Comparison of ENCODE assay signal across 8 cellular contexts in the genomic region with DNA sequence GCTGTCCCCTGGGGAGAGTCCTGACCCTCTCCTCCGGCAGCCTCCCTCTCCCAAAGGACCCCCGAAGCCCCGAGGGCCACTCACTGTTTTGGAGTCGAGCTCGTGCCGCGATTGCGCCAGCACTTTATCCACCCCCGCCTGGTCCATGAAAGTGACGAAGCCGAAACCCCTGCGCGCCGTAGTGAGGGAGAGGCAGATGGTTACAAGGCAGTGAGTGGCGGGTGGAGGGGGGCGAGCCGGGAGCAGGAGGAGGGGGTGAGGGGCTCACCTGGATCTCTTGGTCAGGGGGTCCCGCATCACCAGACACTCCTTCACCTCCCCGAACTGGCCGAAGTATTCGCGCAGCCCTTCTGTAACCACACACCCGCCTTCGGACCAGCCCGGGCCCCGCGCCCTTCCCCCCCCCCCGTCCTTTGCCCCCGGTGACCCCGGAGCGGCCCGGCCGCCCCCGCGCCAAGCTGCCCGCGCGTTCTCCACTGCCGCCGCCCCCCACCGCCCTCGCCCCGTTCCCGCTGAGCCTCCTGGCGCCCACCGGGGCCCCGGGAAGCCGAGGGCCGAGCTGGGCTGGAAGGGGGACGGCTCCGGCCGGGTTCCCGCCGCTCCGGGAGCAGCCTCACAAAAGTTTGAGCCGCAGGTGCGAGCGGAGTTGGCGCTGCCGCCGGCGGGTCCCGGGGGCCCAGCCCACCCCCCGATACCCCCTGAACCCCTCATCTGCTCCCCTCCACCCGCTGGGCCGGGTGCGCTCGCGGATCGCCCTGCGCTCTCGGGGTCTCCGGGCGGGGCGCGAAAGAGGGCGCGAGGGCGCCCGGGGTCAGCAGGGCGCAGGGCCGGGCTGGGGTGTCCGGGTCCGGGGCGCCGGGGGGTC. TPM values are rescaled to one million over a fixed set of nuclear protein-coding genes. Genes with fewer than 3 reads are reported as not detected.
DNase-seq lines count a peak whose midpoint lies in the region; ATAC-seq, FAIRE-seq and TF ChIP-seq lines count a peak whose summit lies in the region.

No MANE protein-coding gene starts in this region.

- no peak overlapping the region for H2AFZ ChIP-seq in GM12878 (ENCODE audit: control insufficient read depth, low read depth, low read length)
- H2AFZ ChIP-seq in OCI-LY7 (ENCODE audit: low read length) = no peak overlapping the region

- H3K9me2 ChIP-seq in OCI-LY7 (ENCODE audit: insufficient read depth, low read length) = no peaks in the 10 kb centered on the region

- WGBS in GM12878 (ENCODE audit: insufficient coverage, insufficient replicate concordance, low lambda C conversion rate, missing lambda C conversion rate) = 16% methylated on average over 22 of the region's 86 CpGs
- WGBS in mesodermal cell (ENCODE audit: insufficient coverage in 2 of 2), 2 experiments = 1% methylated on average over 38 to 60 of the region's 86 CpGs

- TF ChIP-seq RAD21 in GM12878 (IDR thresholded peaks at IDR 0.05; ENCODE audit: insufficient read depth, low read depth, low read length) = no peak

- H3K27ac ChIP-seq in GM12878 (ENCODE audit: control insufficient read depth, insufficient read depth) (no peak overlapping the region), mesodermal cell (ENCODE audit: low read depth, low read length, severe bottlenecking) (peak overlapping the region; percentile 10), stomach smooth muscle (ENCODE audit: low read length) (no peak overlapping the region), OCI-LY7 (ENCODE audit: low read depth, low read length, poor library complexity, severe bottlenecking) (no peak overlapping the region)

- ATAC-seq in GM12878 (no peak), GM21447 (IDR thresholded peaks at IDR 0.05; ENCODE audit: unreplicated experiment) (no peak)

- H3K4me2 ChIP-seq in GM12878 (ENCODE audit: control insufficient read depth, insufficient read depth) (no peak overlapping the region), OCI-LY7 (ENCODE audit: low read length) (no peak overlapping the region)

- intact Hi-C loops in GM12878 (cut with micrococcal nuclease; ENCODE audit: unreplicated experiment) (loop anchor here (2.0 kb wide), 1 partner anchor 19 kb away; no protein-coding TSS in a partner anchor), OCI-LY7 (cut with micrococcal nuclease; ENCODE audit: unreplicated experiment) (no loop called here)

- in situ Hi-C loops in GM12878 (cut with MboI) = no loop called here

- FAIRE-seq in GM12878 (lab: Jason Lieb, UNC) = no peak

- CTCF ChIA-PET in GM12878 (lab: Yijun Ruan, JAX) = interaction anchor here (0.6 to 1.5 kb wide), 4 partner anchors 11 to 670 kb away, joined by 4 to 5 read pairs (median 4); no protein-coding TSS in a partner anchor
- CTCF ChIA-PET in OCI-LY7 (lab: Charles Lee; ENCODE audit: unreplicated experiment) = interaction anchor here (1.3 kb wide), 1 partner anchor 8 kb away, joined by 3 read pairs; no protein-coding TSS in a partner anchor

- H3K4me1 ChIP-seq in GM12878 (ENCODE audit: control insufficient read depth, insufficient read depth, low read length) (no peaks in the 10 kb centered on the region), mesodermal cell (ENCODE audit: control insufficient read depth, insufficient read depth, low read length, poor library complexity, severe bottlenecking) (peaks cover 17% of the 10 kb centered on the region), stomach smooth muscle (ENCODE audit: control insufficient read depth, insufficient read depth, low read length) (peaks cover 21% of the 10 kb centered on the region), OCI-LY7 (ENCODE audit: insufficient read depth, low read length, poor library complexity, severe bottlenecking) (no peaks in the 10 kb centered on the region)

- H3K36me3 ChIP-seq in GM12878 (ENCODE audit: control insufficient read depth in 2 of 2, insufficient read depth in 2 of 2, low read length in 1 of 2) = no peaks in the 10 kb centered on the region
- H3K36me3 ChIP-seq in mesodermal cell (ENCODE audit: control insufficient read depth, insufficient read depth, low read length) = peaks cover 27% of the 10 kb centered on the region
- H3K36me3 ChIP-seq in stomach smooth muscle (ENCODE audit: control insufficient read depth in 2 of 2, insufficient read depth in 2 of 2, low read length in 2 of 2) = peaks cover 0 to 2% of the 10 kb centered on the region in 2 donors
- no peaks in the 10 kb centered on the region for H3K36me3 ChIP-seq in OCI-LY7 (ENCODE audit: insufficient read depth, low read length)

- DNase-seq in NCI-H1417 (lab: John Stamatoyannopoulos, UW) (peak in 2 of 3 experiments; percentile 63 to 65), NCI-H1417 treated with DMSO at 0.1 percent for 48 hours (lab: John Stamatoyannopoulos, UW) (no peak), GM12878 (ENCODE audit: low read depth, low spot score) (no peak), OCI-LY7 (ENCODE audit: low spot score) (no peak), Kasumi-1 (lab: John Stamatoyannopoulos, UW) (no peak)

- SMC1A ChIA-PET in GM12878 (lab: Charles Lee; ENCODE audit: uncharacterized antibody, unreplicated experiment) = interaction anchor here (1.0 kb wide), 1 partner anchor 14 kb away, joined by 3 read pairs; no protein-coding TSS in a partner anchor

- no peak overlapping the region for H3K9ac ChIP-seq in GM12878 (ENCODE audit: control insufficient read depth, insufficient read depth, low read length)
- H3K9ac ChIP-seq in stomach smooth muscle (ENCODE audit: low read length in 2 of 2) = peak overlapping the region in 1 of 2 donors; percentile 28

- H3K4me3 ChIP-seq in GM12878 (no peak overlapping the region), mesodermal cell (ENCODE audit: extremely low read depth, insufficient read depth, low read length, poor library complexity, severe bottlenecking) (peak overlapping the region; percentile 77), stomach smooth muscle (ENCODE audit: low read length in 2 of 2) (peak overlapping the region; percentile 35 to 64), OCI-LY7 (ENCODE audit: low read depth, low read length, poor library complexity, severe bottlenecking) (no peak overlapping the region)

- H4K20me1 ChIP-seq in GM12878 (ENCODE audit: control insufficient read depth, insufficient read depth) (no peaks in the 10 kb centered on the region), OCI-LY7 (ENCODE audit: insufficient read depth, low read length) (no peaks in the 10 kb centered on the region)

- H3K27me3 ChIP-seq in GM12878 (replicated peaks in 1 of 2; ENCODE audit: control insufficient read depth in 2 of 2, insufficient read depth in 2 of 2, low read length in 1 of 2) (peaks cover 10 to 15% of the 10 kb centered on the region in 2 experiments), stomach smooth muscle (ENCODE audit: control insufficient read depth in 1 of 2, insufficient read depth in 2 of 2, low read length in 2 of 2) (peaks cover 22 to 37% of the 10 kb centered on the region in 2 donors)

- POLR2A ChIA-PET in GM12878 (lab: Charles Lee) = no interaction called here
- POLR2A ChIA-PET in OCI-LY7 (lab: Charles Lee) = no interaction called here

- BruUV-seq in GM12878 (replicated peaks; lab: Mats Ljungman, UMichigan) = no TSS peak
- BruUV-seq in OCI-LY7 (replicated peaks; lab: Mats Ljungman, UMichigan) = no TSS peak

- TF ChIP-seq CTCF in GM12878 (IDR thresholded peaks at IDR 0.05 in 2 of 3, conservative IDR thresholded peaks at IDR 0.05 in 1 of 3; ENCODE audit: control insufficient read depth in 2 of 3, extremely low read depth in 1 of 3, insufficient read depth in 1 of 3, low read depth in 3 of 3, low read length in 3 of 3) (no peak), OCI-LY7 (conservative IDR thresholded peaks at IDR 0.05; ENCODE audit: low read length) (no peak)

- H3K79me2 ChIP-seq in GM12878 (ENCODE audit: control insufficient read depth, insufficient read depth, low read length) (no peaks in the 10 kb centered on the region), OCI-LY7 (ENCODE audit: insufficient read depth, low read depth, low read length) (no peaks in the 10 kb centered on the region)

- RAD21 ChIA-PET in GM12878 (lab: Charles Lee; ENCODE audit: unreplicated experiment) = no interaction called here

- no peak for TF ChIP-seq EP300 in GM12878 (IDR thresholded peaks at IDR 0.05; ENCODE audit: borderline replicate concordance in 1 of 2, control insufficient read depth in 1 of 2, low read depth in 2 of 2, low read length in 2 of 2)

- H3K9me3 ChIP-seq in GM12878 (replicated peaks; ENCODE audit: control insufficient read depth, insufficient read depth, low read length) = no peaks in the 10 kb centered on the region
- no peaks in the 10 kb centered on the region for H3K9me3 ChIP-seq in mesodermal cell (ENCODE audit: control insufficient read depth, low read length)
- no peaks in the 10 kb centered on the region for H3K9me3 ChIP-seq in stomach smooth muscle (ENCODE audit: control insufficient read depth in 2 of 2, low read length in 2 of 2)
- no peaks in the 10 kb centered on the region for H3K9me3 ChIP-seq in OCI-LY7 (ENCODE audit: low read length)

- TF ChIP-seq POLR2A in GM12878 (IDR thresholded peaks at IDR 0.05; ENCODE audit: low read depth, low read length) = no peak

RNA-seq across cellular contexts. Expression of a gene that starts 0.8 kb away (rescaled TPM):
- total RNA-seq in GM12878 (2013; cell fraction: nucleolus; rRNA removed) = not detected in 2 replicates
- total RNA-seq in GM12878 (2014; rRNA removed) = not detected in 2 replicates
- not detected in 2 replicates for total RNA-seq in GM12878 (2014; rRNA removed; fragmentation: Illumina TruSeq; extraction: Trizol)
- total RNA-seq in GM12878 (2021) = 0.16 TPM in 1 of 2 replicates, not detected in the other
- polyA plus RNA-seq in GM12878 (2011; ENCODE audit: low read depth) = not detected
- polyA plus RNA-seq in GM12878 (2011; rRNA removed) = not detected in 2 replicates
- not detected in 2 replicates for polyA plus RNA-seq in GM12878 (2011; cell fraction: cytosol; rRNA removed)
- polyA plus RNA-seq in GM12878 (2011; cell fraction: nucleus; rRNA removed) = not detected in 2 replicates
- not detected in 2 replicates for polyA plus RNA-seq in GM12878 (2012)
- polyA plus RNA-seq in GM12878 (2014; fragmentation: Illumina TruSeq; extraction: Trizol) = not detected in 2 replicates
- polyA plus RNA-seq in GM12878 (2014; fragmentation: Nextera tagmentation; extraction: Ambion mirVana) = not detected
- polyA plus RNA-seq in GM12878 (2014; rRNA removed) = not detected in 2 replicates
- under 1 TPM in 1 of 2 experiments, not detected in 1; 0.04 TPM for polyA plus RNA-seq in GM12878 (2016; fragmentation: Nextera tagmentation; extraction: Ambion mirVana)
- not detected in 2 replicates for polyA minus RNA-seq in GM12878 (2011; rRNA and poly(A)+ RNA removed)
- polyA minus RNA-seq in GM12878 (2011; cell fraction: cytosol; rRNA and poly(A)+ RNA removed) = not detected in 2 replicates
- not detected in 2 replicates for polyA minus RNA-seq in GM12878 (2011; cell fraction: nucleus; rRNA and poly(A)+ RNA removed)
- polyA plus RNA-seq in mesodermal cell (2013, experiment 1 of 2) = 21.1 TPM
- polyA plus RNA-seq in mesodermal cell (2013, experiment 2 of 2) = 15.6 TPM
- not detected in 2 replicates for total RNA-seq in OCI-LY7 (2014; rRNA removed; shearing (Covaris generic))
- total RNA-seq in OCI-LY7 (2022) = not detected in 2 replicates

RNA-seq across cellular contexts. Expression of a gene that starts 40.6 kb away (rescaled TPM):
- not detected in 2 replicates for total RNA-seq in GM12878 (2013; cell fraction: nucleolus; rRNA removed)
- total RNA-seq in GM12878 (2014; rRNA removed) (not detected in 2 replicates), GM12878 (2014; rRNA removed; fragmentation: Illumina TruSeq; extraction: Trizol) (not detected in 2 replicates), GM12878 (2021) (2.5 TPM in 1 of 2 replicates, not detected in the other), OCI-LY7 (2022) (not detected in 2 replicates)
- polyA plus RNA-seq in GM12878 (2011; ENCODE audit: low read depth) = not detected
- polyA plus RNA-seq in GM12878 (2011; rRNA removed) (not detected in 2 replicates), GM12878 (2014; fragmentation: Illumina TruSeq; extraction: Trizol) (not detected in 2 replicates), GM12878 (2014; fragmentation: Nextera tagmentation; extraction: Ambion mirVana) (not detected), GM12878 (2014; rRNA removed) (not detected in 2 replicates), GM12878 (2016; fragmentation: Nextera tagmentation; extraction: Ambion mirVana) (not detected)
- polyA plus RNA-seq in GM12878 (2011; cell fraction: cytosol; rRNA removed) = not detected in 2 replicates
- not detected in 2 replicates for polyA plus RNA-seq in GM12878 (2011; cell fraction: nucleus; rRNA removed)
- not detected in 2 replicates for polyA plus RNA-seq in GM12878 (2012)
- polyA minus RNA-seq in GM12878 (2011; rRNA and poly(A)+ RNA removed) = not detected in 2 replicates
- not detected in 2 replicates for polyA minus RNA-seq in GM12878 (2011; cell fraction: cytosol; rRNA and poly(A)+ RNA removed)
- not detected in 2 replicates for polyA minus RNA-seq in GM12878 (2011; cell fraction: nucleus; rRNA and poly(A)+ RNA removed)
- polyA plus RNA-seq in mesodermal cell (2013, experiment 1 of 2) = not detected
- not detected for polyA plus RNA-seq in mesodermal cell (2013, experiment 2 of 2)
- not detected in 2 replicates for total RNA-seq in OCI-LY7 (2014; rRNA removed; shearing (Covaris generic))

Comparison
In these comparisons a context has a peak if more than half of its experiments do, and no peak if none do; other contexts are left out.
1. DNase-seq: peak in NCI-H1417 (2 of 3); none in NCI-H1417 treated with DMSO at 0.1 percent for 48 hours (single experiment), GM12878 (single experiment), OCI-LY7 (single experiment) and Kasumi-1 (0 of 2).
2. H3K4me3 ChIP-seq: peak in mesodermal cell (single experiment) and stomach smooth muscle (2 of 2); none in GM12878 (single experiment) and OCI-LY7 (single experiment).